18 cellular contexts compared by ENCODE assay signal in genomic region chr1:224730540-224730939, GRCh38.
A peak's percentile ranks its signal among the peaks of the same experiment; 100 is the strongest.
DNase-seq lines count a peak whose midpoint lies in the region; ATAC-seq, FAIRE-seq and TF ChIP-seq lines count a peak whose summit lies in the region.
"Had no signal": no experiment of that assay in that cellular context is flagged by ENCODE, and none has a peak within 500 bp of the region (broad histone marks: within the 10 kb centered on the region; RNA-seq: fewer than 3 reads in every experiment).

No MANE protein-coding gene starts in this region.

- H3K4me3 Mint-ChIP-seq in activated T-cell treated with anti-CD3 and anti-CD28 coated beads, Interleukin-2, amount 50 U/mL, for 72 hours = no peak overlapping the region
- H3K4me3 Mint-ChIP-seq: CD14-positive monocyte had no signal

- CTCF ChIA-PET in IMR-90 (lab: Yijun Ruan, JAX) = no interaction called here

- H3K4me1 ChIP-seq in IMR-90 (ENCODE audit: control insufficient read depth, insufficient read depth, low read length) = peaks cover 16% of the 10 kb centered on the region
- H3K4me1 ChIP-seq: SJCRH30 had no signal

- no peak overlapping the region for H3K9ac ChIP-seq in IMR-90 (ENCODE audit: low read depth, low read length)
- H3K9ac ChIP-seq: KMS-11 had no signal

- no peaks in the 10 kb centered on the region for H3K36me3 Mint-ChIP-seq in activated T-cell treated with anti-CD3 and anti-CD28 coated beads, Interleukin-2, amount 50 U/mL, for 72 hours (ENCODE audit: insufficient read depth in 2 of 2)
- H3K36me3 Mint-ChIP-seq: CD14-positive monocyte had no signal

- no peaks in the 10 kb centered on the region for H3K27me3 ChIP-seq in IMR-90 (ENCODE audit: control insufficient read depth, insufficient read depth, low read length)
- H3K27me3 ChIP-seq in bronchial epithelial cell (ENCODE audit: control insufficient read depth, insufficient read depth, low read length) = no peaks in the 10 kb centered on the region

- no TSS peak for BruUV-seq in IMR-90 (replicated peaks; lab: Mats Ljungman, UMichigan)

- in situ Hi-C loops in IMR-90 (cut with MboI; ENCODE audit: low sequenced_read_pairs) = no loop called here

- H3K56ac ChIP-seq in IMR-90 (ENCODE audit: extremely low read depth, insufficient read depth, low read length) = no peak overlapping the region

- H3K14ac ChIP-seq in IMR-90 (replicated peaks; ENCODE audit: low read depth, low read length) = peak overlapping the region; percentile 32; the same call in 1 of the 2 replicates

- POLR2A ChIA-PET in IMR-90 (lab: Charles Lee; ENCODE audit: unreplicated experiment) = no interaction called here

- no peak overlapping the region for H3K27ac ChIP-seq in IMR-90 (ENCODE audit: insufficient read depth, low read length)
- H3K27ac ChIP-seq: KMS-11, SJCRH30 had no signal

- intact Hi-C loops in IMR-90 (cut with micrococcal nuclease) = no loop called here

- peak overlapping the region; percentile 36; the same call in 1 of the 3 replicates for H2BK15ac ChIP-seq in IMR-90 (ENCODE audit: low read depth, low read length)

- TF ChIP-seq CTCF in IMR-90 (conservative IDR thresholded peaks at IDR 0.05; ENCODE audit: low read depth, low read length) (no peak), bronchial epithelial cell (IDR thresholded peaks at IDR 0.05; ENCODE audit: insufficient read depth, low read length, severe bottlenecking) (no peak), fibroblast of villous mesenchyme (IDR thresholded peaks at IDR 0.05; ENCODE audit: insufficient read depth, low read depth, low read length) (no peak)

- 0 out of 2 replicates have a peak overlapping the region, but pooled peaks have one; percentile 40 for H2BK20ac ChIP-seq in IMR-90 (ENCODE audit: low read depth, low read length)

- no peak overlapping the region for H4K91ac ChIP-seq in IMR-90 (ENCODE audit: insufficient read depth, low read depth, low read length)

- H2AK5ac ChIP-seq in IMR-90 (ENCODE audit: low read depth, low read length) = no peak overlapping the region

- no peak for TF ChIP-seq RAD21 in IMR-90 (IDR thresholded peaks at IDR 0.05; ENCODE audit: low read length)

- H3K79me1 ChIP-seq in IMR-90 (ENCODE audit: low read depth in 1 of 2, low read length in 2 of 2) = peaks cover 0 to 14% of the 10 kb centered on the region in 2 experiments; a peak in 2 of 4 replicates

- H2BK120ac ChIP-seq in IMR-90 (ENCODE audit: low read depth, low read length) = peak overlapping the region; percentile 20

- DNase-seq in IMR-90 (no peak), bronchial epithelial cell (ENCODE audit: low read depth) (no peak), fibroblast of villous mesenchyme (ENCODE audit: low read depth) (peak; percentile 18), GDM1 (lab: John Stamatoyannopoulos, UW) (no peak), NCI-H1694 (lab: John Stamatoyannopoulos, UW) (no peak)
- DNase-seq in activated T-cell treated with anti-CD3 and anti-CD28 coated beads, Interleukin-2, amount 50 U/mL, for 72 hours = no peak
- DNase-seq: DMS79 treated with DMSO at 0.1 percent for 48 hours, NCI-H1048, NCI-H1436 treated with DMSO at 0.1 percent for 48 hours, NCI-H2029 treated with DMSO at 0.1 percent for 48 hours, NCI-H2171, NCI-H526, SJCRH30 had no signal

- H3K4ac ChIP-seq in IMR-90 (ENCODE audit: low read depth, low read length) = peak overlapping the region; percentile 15; the same call in 1 of the 2 replicates

- H4K5ac ChIP-seq in IMR-90 (ENCODE audit: low read depth, low read length) = no peak overlapping the region

- no peak overlapping the region for H3K27ac Mint-ChIP-seq in activated T-cell treated with anti-CD3 and anti-CD28 coated beads, Interleukin-2, amount 50 U/mL, for 72 hours
- H3K27ac Mint-ChIP-seq: CD14-positive monocyte had no signal

- H3K4me3 ChIP-seq in IMR-90 (ENCODE audit: insufficient read depth, low read depth, low read length) (no peak overlapping the region), bronchial epithelial cell (ENCODE audit: low read depth, low read length) (no peak overlapping the region), fibroblast of villous mesenchyme (ENCODE audit: low read depth, low read length) (no peak overlapping the region)
- H3K4me3 ChIP-seq: SJCRH30 had no signal

- no peaks in the 10 kb centered on the region for H4K20me1 ChIP-seq in IMR-90 (ENCODE audit: insufficient read depth, low read length)

- dilution Hi-C loops in IMR-90 (cut with HindIII; ENCODE audit: low sequenced_read_pairs, unreplicated experiment) = no loop called here

- H3K9me3 ChIP-seq in IMR-90 (ENCODE audit: control insufficient read depth, insufficient read depth, low read length) = no peaks in the 10 kb centered on the region
- H3K9me3 ChIP-seq: SJCRH30 had no signal

- H3K9me1 ChIP-seq in IMR-90 (ENCODE audit: insufficient read depth, low read length) = peaks cover 15% of the 10 kb centered on the region

- H2AFZ ChIP-seq in IMR-90 (replicated peaks; ENCODE audit: low read length, poor library complexity) = no peak overlapping the region

- H3K18ac ChIP-seq in IMR-90 (ENCODE audit: low read depth, low read length) = 0 out of 2 replicates have a peak overlapping the region, but pooled peaks have one; percentile 18

- 100% methylated on average over 1 of the region's 1 CpG; no CpG with 5 or more reads in 1 of the 2 experiments for WGBS in IMR-90 (ENCODE audit: extremely low coverage in 2 of 2, insufficient read length in 1 of 2), 2 experiments

- H3K4me2 ChIP-seq in IMR-90 (ENCODE audit: low read depth, low read length) = no peak overlapping the region
- H3K4me2 ChIP-seq: KMS-11 had no signal

- H3K36me3 ChIP-seq in IMR-90 (ENCODE audit: control insufficient read depth, insufficient read depth, low read length) = no peaks in the 10 kb centered on the region
- H3K36me3 ChIP-seq in bronchial epithelial cell (ENCODE audit: control insufficient read depth, insufficient read depth, low read length) = no peaks in the 10 kb centered on the region
- H3K36me3 ChIP-seq: SJCRH30 had no signal

- H2AK9ac ChIP-seq in IMR-90 (replicated peaks; ENCODE audit: low read depth, low read length, poor library complexity) = no peak overlapping the region

- H3K4me1 Mint-ChIP-seq in activated T-cell treated with anti-CD3 and anti-CD28 coated beads, Interleukin-2, amount 50 U/mL, for 72 hours (ENCODE audit: low read depth) = peaks cover 34% of the 10 kb centered on the region

- H3K9me3 Mint-ChIP-seq in activated T-cell treated with anti-CD3 and anti-CD28 coated beads, Interleukin-2, amount 50 U/mL, for 72 hours = no peaks in the 10 kb centered on the region
- H3K9me3 Mint-ChIP-seq: CD14-positive monocyte had no signal

- no peak overlapping the region for H2BK5ac ChIP-seq in IMR-90 (ENCODE audit: low read depth, low read length, poor library complexity, severe bottlenecking)

- ATAC-seq in IMR-90 (ENCODE audit: low read depth) (no peak), HG03521 (IDR thresholded peaks at IDR 0.05; ENCODE audit: unreplicated experiment) (no peak)
- no peak for ATAC-seq in activated T-cell treated with anti-CD3 and anti-CD28 coated beads, Interleukin-2, amount 50 U/mL, for 72 hours (replicated peaks in 1 of 2)
- ATAC-seq: HCT116, Panc1 had no signal

- peak; percentile 75 for FAIRE-seq in bronchial epithelial cell (lab: Jason Lieb, UNC)

- no peaks in the 10 kb centered on the region for H3K27me3 Mint-ChIP-seq in activated T-cell treated with anti-CD3 and anti-CD28 coated beads, Interleukin-2, amount 50 U/mL, for 72 hours (ENCODE audit: low read depth)

- no peak overlapping the region for H3K23ac ChIP-seq in IMR-90 (ENCODE audit: low read depth, low read length)

- H4K8ac ChIP-seq in IMR-90 (ENCODE audit: low read depth in 2 of 2, low read length in 2 of 2) = no peak overlapping the region; a peak in 1 of 4 replicates

- TF ChIP-seq POLR2A in IMR-90 (IDR thresholded peaks at IDR 0.05; ENCODE audit: low read depth, low read length) = no peak

TF ChIP-seq in IMR-90, 13 proteins besides CTCF, POLR2A, EP300 and RAD21:
- TF ChIP-seq MXI1 (IDR thresholded peaks at IDR 0.05; ENCODE audit: borderline replicate concordance, low read depth, low read length) (no peak), MAZ (IDR thresholded peaks at IDR 0.05; ENCODE audit: borderline replicate concordance, low read depth, low read length) (no peak), MAFK (IDR thresholded peaks at IDR 0.05; ENCODE audit: low read depth, low read length) (no peak), FOS (IDR thresholded peaks at IDR 0.05; ENCODE audit: low read depth, low read length) (no peak), RCOR1 (IDR thresholded peaks at IDR 0.05; ENCODE audit: insufficient replicate concordance, low read length) (no peak), RFX5 (IDR thresholded peaks at IDR 0.05; ENCODE audit: low read depth, low read length) (no peak), CEBPB (IDR thresholded peaks at IDR 0.05; ENCODE audit: low read depth, low read length) (no peak), SMC3 (IDR thresholded peaks at IDR 0.05; ENCODE audit: low read depth, low read length) (no peak), NFE2L2 (IDR thresholded peaks at IDR 0.05; ENCODE audit: low read depth, low read length) (no peak), BHLHE40 (IDR thresholded peaks at IDR 0.05; ENCODE audit: low read depth, low read length) (no peak), CHD1 (IDR thresholded peaks at IDR 0.05; ENCODE audit: low read depth, low read length) (no peak)
- TF ChIP-seq, protein P1, sequence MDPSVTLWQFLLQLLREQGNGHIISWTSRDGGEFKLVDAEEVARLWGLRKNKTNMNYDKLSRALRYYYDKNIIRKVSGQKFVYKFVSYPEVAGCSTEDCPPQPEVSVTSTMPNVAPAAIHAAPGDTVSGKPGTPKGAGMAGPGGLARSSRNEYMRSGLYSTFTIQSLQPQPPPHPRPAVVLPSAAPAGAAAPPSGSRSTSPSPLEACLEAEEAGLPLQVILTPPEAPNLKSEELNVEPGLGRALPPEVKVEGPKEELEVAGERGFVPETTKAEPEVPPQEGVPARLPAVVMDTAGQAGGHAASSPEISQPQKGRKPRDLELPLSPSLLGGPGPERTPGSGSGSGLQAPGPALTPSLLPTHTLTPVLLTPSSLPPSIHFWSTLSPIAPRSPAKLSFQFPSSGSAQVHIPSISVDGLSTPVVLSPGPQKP (IDR thresholded peaks at IDR 0.05; ENCODE audit: borderline replicate concordance, low read depth, low read length) = no peak
- TF ChIP-seq, protein P2, sequence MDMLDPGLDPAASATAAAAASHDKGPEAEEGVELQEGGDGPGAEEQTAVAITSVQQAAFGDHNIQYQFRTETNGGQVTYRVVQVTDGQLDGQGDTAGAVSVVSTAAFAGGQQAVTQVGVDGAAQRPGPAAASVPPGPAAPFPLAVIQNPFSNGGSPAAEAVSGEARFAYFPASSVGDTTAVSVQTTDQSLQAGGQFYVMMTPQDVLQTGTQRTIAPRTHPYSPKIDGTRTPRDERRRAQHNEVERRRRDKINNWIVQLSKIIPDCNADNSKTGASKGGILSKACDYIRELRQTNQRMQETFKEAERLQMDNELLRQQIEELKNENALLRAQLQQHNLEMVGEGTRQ (IDR thresholded peaks at IDR 0.05; ENCODE audit: low read depth, low read length) = no peak
